Comparison of ENCODE assay signal across 7 cellular contexts in the genomic region with DNA sequence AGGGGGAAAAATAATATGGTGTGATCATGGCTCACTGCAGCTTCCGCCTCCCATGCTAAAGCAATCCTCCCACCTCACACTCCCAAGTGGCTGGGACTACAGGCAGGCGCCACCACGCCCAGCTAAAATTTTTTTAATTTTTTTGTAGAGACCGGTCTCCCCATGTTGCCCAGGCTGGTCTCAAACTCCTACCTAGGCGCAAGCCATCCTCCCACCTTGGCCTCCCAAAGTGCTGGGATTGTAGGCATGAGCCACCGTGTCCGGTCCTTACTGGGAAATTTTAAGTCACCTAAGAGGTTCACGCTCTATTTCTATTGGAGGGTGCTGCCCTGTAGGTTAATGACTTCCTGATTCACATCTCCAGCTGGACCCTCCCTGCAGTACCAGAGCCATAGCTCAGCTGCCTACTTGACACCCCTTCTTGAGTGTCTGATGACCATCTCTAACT. TPM values are rescaled to one million over a fixed set of nuclear protein-coding genes. Genes with fewer than 3 reads are reported as not detected.
A peak's percentile ranks its signal among the peaks of the same experiment; 100 is the strongest.
DNase-seq lines count a peak whose midpoint lies in the region; ATAC-seq, FAIRE-seq and TF ChIP-seq lines count a peak whose summit lies in the region.

No MANE protein-coding gene starts in this region.

- H3K4me3 ChIP-seq in HAP-1 (peak overlapping the region; percentile 94), RWPE2 (ENCODE audit: severe bottlenecking) (peak overlapping the region; percentile 93), endothelial cell of umbilical vein (replicated peaks in 1 of 3; ENCODE audit: insufficient read depth in 1 of 3, low read depth in 1 of 3, low read length in 3 of 3) (peak overlapping the region; percentile 44 to 81 (median 76)), neuron (ENCODE audit: low read length) (peak overlapping the region; percentile 84)

- peak; percentile 47 for ATAC-seq in RWPE2 (ENCODE audit: low read depth)

- H3K27ac ChIP-seq in RWPE2 (ENCODE audit: poor library complexity, severe bottlenecking), result peak overlapping the region; percentile 24
- no peak overlapping the region for H3K27ac ChIP-seq in endothelial cell of umbilical vein (ENCODE audit: insufficient read depth, low read depth, low read length)

- no peaks in the 10 kb centered on the region for H3K4me1 ChIP-seq in HAP-1
- peaks cover 10% of the 10 kb centered on the region for H3K4me1 ChIP-seq in RWPE2 (ENCODE audit: insufficient read depth, poor library complexity, severe bottlenecking)
- peaks cover 10% of the 10 kb centered on the region for H3K4me1 ChIP-seq in endothelial cell of umbilical vein (ENCODE audit: control insufficient read depth, extremely low read depth, insufficient read depth, low read length)
- peaks cover 15% of the 10 kb centered on the region for H3K4me1 ChIP-seq in neuron (ENCODE audit: insufficient read depth, low read length)

- CTCF ChIA-PET in endothelial cell of umbilical vein (lab: Charles Lee), result interaction anchor here (0.5 to 2.5 kb wide), 5 partner anchors 10 to 266 kb away, joined by 3 to 11 read pairs (median 4); no protein-coding TSS in a partner anchor

- dilution Hi-C loops in endothelial cell of umbilical vein (cut with MboI; ENCODE audit: extremely low pct_ligation_motif_present, low sequenced_read_pairs), result no loop called here

- H2AFZ ChIP-seq in endothelial cell of umbilical vein (ENCODE audit: low read depth, low read length), result peak overlapping the region; percentile 65
- H2AFZ ChIP-seq in neuron (ENCODE audit: low read depth, low read length), result peak overlapping the region; percentile 51

- no peaks in the 10 kb centered on the region for H4K20me1 ChIP-seq in endothelial cell of umbilical vein (replicated peaks; ENCODE audit: control insufficient read depth, extremely low read depth, insufficient read depth, low read length)

- TSS peak; percentile 68 for BruUV-seq in endothelial cell of umbilical vein (replicated peaks; lab: Mats Ljungman, UMichigan)

- peaks cover 38% of the 10 kb centered on the region for H3K79me2 ChIP-seq in endothelial cell of umbilical vein (ENCODE audit: control insufficient read depth, insufficient read depth, low read length)

- peak overlapping the region; percentile 78 for H3K4me2 ChIP-seq in endothelial cell of umbilical vein (ENCODE audit: insufficient read depth, low read length)

- H3K9ac ChIP-seq in endothelial cell of umbilical vein (replicated peaks; ENCODE audit: extremely low read depth, insufficient read depth, low read length), result peak overlapping the region; percentile 75

- peaks cover under 1% of the 10 kb centered on the region for H3K36me3 ChIP-seq in HAP-1 (replicated peaks)
- H3K36me3 ChIP-seq in RWPE2 (ENCODE audit: low read depth), result peaks cover 24% of the 10 kb centered on the region
- H3K36me3 ChIP-seq in endothelial cell of umbilical vein (ENCODE audit: control insufficient read depth in 2 of 2, extremely low read depth in 1 of 2, insufficient read depth in 2 of 2, low read length in 2 of 2), result no peaks in the 10 kb centered on the region
- H3K36me3 ChIP-seq in neuron (ENCODE audit: insufficient read depth, low read length), result peaks cover 4% of the 10 kb centered on the region

- in situ Hi-C loops in HAP-1 (cut with MboI; ENCODE audit: low sequenced_read_pairs), result no loop called here

- H3K27me3 ChIP-seq in HAP-1 (ENCODE audit: low read depth), result no peaks in the 10 kb centered on the region
- no peaks in the 10 kb centered on the region for H3K27me3 ChIP-seq in RWPE2 (ENCODE audit: insufficient read depth, poor library complexity, severe bottlenecking)
- H3K27me3 ChIP-seq in endothelial cell of umbilical vein (ENCODE audit: control insufficient read depth in 2 of 2, insufficient read depth in 2 of 2, low read length in 2 of 2), result no peaks in the 10 kb centered on the region
- no peaks in the 10 kb centered on the region for H3K27me3 ChIP-seq in neuron (ENCODE audit: insufficient read depth, low read length)

- POLR2A ChIA-PET in endothelial cell of umbilical vein (lab: Charles Lee), result no interaction called here

- H3K9me1 ChIP-seq in endothelial cell of umbilical vein (replicated peaks; ENCODE audit: control insufficient read depth, extremely low read depth, insufficient read depth, low read length), result no peaks in the 10 kb centered on the region

- peak in 1 of 2 experiments; percentile 20 for DNase-seq in HAP-1 (ENCODE audit: low spot score in 2 of 2)
- DNase-seq in RWPE2 (ENCODE audit: low spot score), result no peak
- no peak for DNase-seq in endothelial cell of umbilical vein (ENCODE audit: low read depth, low spot score)
- DNase-seq in MV-4-11 (lab: John Stamatoyannopoulos, UW), result no peak
- no peak for DNase-seq in H54 (ENCODE audit: insufficient read length, low spot score)
- no peak for DNase-seq in hepatic stellate cell (ENCODE audit: low spot score)

- H3K9me3 ChIP-seq in HAP-1 (no peaks in the 10 kb centered on the region), RWPE2 (ENCODE audit: severe bottlenecking) (no peaks in the 10 kb centered on the region), endothelial cell of umbilical vein (replicated peaks; ENCODE audit: control insufficient read depth, insufficient read depth, low read length) (no peaks in the 10 kb centered on the region), neuron (ENCODE audit: low read length) (no peaks in the 10 kb centered on the region)

- TF ChIP-seq CTCF in RWPE2 (IDR thresholded peaks at IDR 0.05; ENCODE audit: poor library complexity, severe bottlenecking), result no peak
- no peak for TF ChIP-seq CTCF in endothelial cell of umbilical vein (IDR thresholded peaks at IDR 0.05; ENCODE audit: extremely low read depth in 1 of 2, insufficient read depth in 1 of 2, low read depth in 1 of 2, low read length in 2 of 2)

- intact Hi-C loops in endothelial cell of umbilical vein (cut with micrococcal nuclease), result loop anchor here (1.0 kb wide), 1 partner anchor 251 kb away; no protein-coding TSS in a partner anchor

- TF ChIP-seq POLR2A in endothelial cell of umbilical vein (IDR thresholded peaks at IDR 0.05; ENCODE audit: low read depth, low read length) (no peak), H54 (IDR thresholded peaks at IDR 0.05; ENCODE audit: low read depth, low read length) (no peak)

- FAIRE-seq in endothelial cell of umbilical vein (lab: Jason Lieb, UNC) (no peak), H54 (lab: Jason Lieb, UNC) (no peak)

TF ChIP-seq in endothelial cell of umbilical vein, 7 proteins besides CTCF, POLR2A, EP300 and RAD21:
- TF ChIP-seq POLR2AphosphoS5 (IDR thresholded peaks at IDR 0.05; ENCODE audit: insufficient read depth, low read depth, low read length), result no peak
- no peak for TF ChIP-seq EZH2 (IDR thresholded peaks at IDR 0.05; ENCODE audit: borderline replicate concordance, low read depth, low read length, severe bottlenecking)
- no peak for TF ChIP-seq MYC (IDR thresholded peaks at IDR 0.05; ENCODE audit: low read depth, low read length)
- no peak for TF ChIP-seq GATA2 (IDR thresholded peaks at IDR 0.05; ENCODE audit: insufficient read depth, insufficient read length, low read depth, low read length)

RNA-seq across cellular contexts. Expression of a gene that starts 0.6 kb away (rescaled TPM):
- total RNA-seq in endothelial cell of umbilical vein, result 31.1 and 36.5 TPM in 2 replicates
- 26.2 and 30.8 TPM in 2 replicates for polyA plus RNA-seq in endothelial cell of umbilical vein
- 25.5 and 26.1 TPM in 2 replicates for polyA plus RNA-seq in endothelial cell of umbilical vein (2011; cell fraction: cytosol; rRNA removed)
- 60.4 and 66.6 TPM in 2 replicates for polyA plus RNA-seq in endothelial cell of umbilical vein (2011; cell fraction: nucleus; rRNA removed)
- 29.8 and 35.8 TPM in 2 replicates for polyA plus RNA-seq in endothelial cell of umbilical vein (2012)
- polyA minus RNA-seq in endothelial cell of umbilical vein, result 43.1 and 44.8 TPM in 2 replicates
- polyA minus RNA-seq in endothelial cell of umbilical vein (2011; cell fraction: cytosol; rRNA and poly(A)+ RNA removed), result 28.6 TPM
- 16.1 and 25.2 TPM in 2 replicates for polyA minus RNA-seq in endothelial cell of umbilical vein (2011; cell fraction: nucleus; rRNA and poly(A)+ RNA removed)

RNA-seq across cellular contexts. Expression of a gene that starts 41.6 kb away (rescaled TPM):
- total RNA-seq in endothelial cell of umbilical vein, result 5.2 and 6.1 TPM in 2 replicates
- 6.0 and 7.9 TPM in 2 replicates for polyA plus RNA-seq in endothelial cell of umbilical vein
- 4.7 and 6.4 TPM in 2 replicates for polyA plus RNA-seq in endothelial cell of umbilical vein (2011; cell fraction: cytosol; rRNA removed)
- 2.9 and 3.1 TPM in 2 replicates for polyA plus RNA-seq in endothelial cell of umbilical vein (2011; cell fraction: nucleus; rRNA removed)
- polyA plus RNA-seq in endothelial cell of umbilical vein (2012), result 6.4 and 9.2 TPM in 2 replicates
- polyA minus RNA-seq in endothelial cell of umbilical vein, result 3.2 and 4.2 TPM in 2 replicates
- polyA minus RNA-seq in endothelial cell of umbilical vein (2011; cell fraction: cytosol; rRNA and poly(A)+ RNA removed), result 7.4 TPM
- 1.2 and 1.3 TPM in 2 replicates for polyA minus RNA-seq in endothelial cell of umbilical vein (2011; cell fraction: nucleus; rRNA and poly(A)+ RNA removed)
